1 cellular context compared by ENCODE assay signal in genomic region chr17:41930009-41930832, GRCh38.
TF ChIP-seq lines count a peak whose summit lies in the region.

A gene with protein sequence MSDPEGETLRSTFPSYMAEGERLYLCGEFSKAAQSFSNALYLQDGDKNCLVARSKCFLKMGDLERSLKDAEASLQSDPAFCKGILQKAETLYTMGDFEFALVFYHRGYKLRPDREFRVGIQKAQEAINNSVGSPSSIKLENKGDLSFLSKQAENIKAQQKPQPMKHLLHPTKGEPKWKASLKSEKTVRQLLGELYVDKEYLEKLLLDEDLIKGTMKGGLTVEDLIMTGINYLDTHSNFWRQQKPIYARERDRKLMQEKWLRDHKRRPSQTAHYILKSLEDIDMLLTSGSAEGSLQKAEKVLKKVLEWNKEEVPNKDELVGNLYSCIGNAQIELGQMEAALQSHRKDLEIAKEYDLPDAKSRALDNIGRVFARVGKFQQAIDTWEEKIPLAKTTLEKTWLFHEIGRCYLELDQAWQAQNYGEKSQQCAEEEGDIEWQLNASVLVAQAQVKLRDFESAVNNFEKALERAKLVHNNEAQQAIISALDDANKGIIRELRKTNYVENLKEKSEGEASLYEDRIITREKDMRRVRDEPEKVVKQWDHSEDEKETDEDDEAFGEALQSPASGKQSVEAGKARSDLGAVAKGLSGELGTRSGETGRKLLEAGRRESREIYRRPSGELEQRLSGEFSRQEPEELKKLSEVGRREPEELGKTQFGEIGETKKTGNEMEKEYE (plus strand): TSS chr17:41930617. CDS start chr17:41930724, 107 bp downstream.

TF ChIP-seq in HepG2, 621 proteins besides CTCF, POLR2A, EP300 and RAD21 (continued from another document and continues in another):
- TF ChIP-seq ZBTB39 (CRISPR knock-in tag; IDR thresholded peaks at IDR 0.05), result no peak
- 0 out of 2 replicates have a peak, but pooled peaks have one; percentile 59 for TF ChIP-seq SMAD9 (CRISPR knock-in tag; IDR thresholded peaks at IDR 0.05)
- TF ChIP-seq ARNT2 (CRISPR knock-in tag; IDR thresholded peaks at IDR 0.05; ENCODE audit: low read depth), result peak; percentile 73; the same call in 1 of the 2 replicates
- TF ChIP-seq MIXL1 (CRISPR knock-in tag; IDR thresholded peaks at IDR 0.05), result peak; percentile 87; the same call in 1 of the 2 replicates
- TF ChIP-seq NCOA2 (CRISPR knock-in tag; IDR thresholded peaks at IDR 0.05), result peak; percentile 81
- TF ChIP-seq, protein P1, sequence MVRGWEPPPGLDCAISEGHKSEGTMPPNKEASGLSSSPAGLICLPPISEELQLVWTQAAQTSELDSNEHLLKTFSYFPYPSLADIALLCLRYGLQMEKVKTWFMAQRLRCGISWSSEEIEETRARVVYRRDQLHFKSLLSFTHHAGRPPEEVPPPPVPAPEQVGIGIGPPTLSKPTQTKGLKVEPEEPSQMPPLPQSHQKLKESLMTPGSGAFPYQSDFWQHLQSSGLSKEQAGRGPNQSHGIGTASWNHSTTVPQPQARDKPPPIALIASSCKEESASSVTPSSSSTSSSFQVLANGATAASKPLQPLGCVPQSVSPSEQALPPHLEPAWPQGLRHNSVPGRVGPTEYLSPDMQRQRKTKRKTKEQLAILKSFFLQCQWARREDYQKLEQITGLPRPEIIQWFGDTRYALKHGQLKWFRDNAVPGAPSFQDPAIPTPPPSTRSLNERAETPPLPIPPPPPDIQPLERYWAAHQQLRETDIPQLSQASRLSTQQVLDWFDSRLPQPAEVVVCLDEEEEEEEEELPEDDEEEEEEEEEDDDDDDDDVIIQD (CRISPR knock-in tag; IDR thresholded peaks at IDR 0.05; ENCODE audit: low read depth), result peak; percentile 53; the same call in 1 of the 2 replicates
- TF ChIP-seq PHF5A (CRISPR knock-in tag; IDR thresholded peaks at IDR 0.05; ENCODE audit: low read depth, unreplicated experiment), result peak; percentile 86
- TF ChIP-seq, protein P2, sequence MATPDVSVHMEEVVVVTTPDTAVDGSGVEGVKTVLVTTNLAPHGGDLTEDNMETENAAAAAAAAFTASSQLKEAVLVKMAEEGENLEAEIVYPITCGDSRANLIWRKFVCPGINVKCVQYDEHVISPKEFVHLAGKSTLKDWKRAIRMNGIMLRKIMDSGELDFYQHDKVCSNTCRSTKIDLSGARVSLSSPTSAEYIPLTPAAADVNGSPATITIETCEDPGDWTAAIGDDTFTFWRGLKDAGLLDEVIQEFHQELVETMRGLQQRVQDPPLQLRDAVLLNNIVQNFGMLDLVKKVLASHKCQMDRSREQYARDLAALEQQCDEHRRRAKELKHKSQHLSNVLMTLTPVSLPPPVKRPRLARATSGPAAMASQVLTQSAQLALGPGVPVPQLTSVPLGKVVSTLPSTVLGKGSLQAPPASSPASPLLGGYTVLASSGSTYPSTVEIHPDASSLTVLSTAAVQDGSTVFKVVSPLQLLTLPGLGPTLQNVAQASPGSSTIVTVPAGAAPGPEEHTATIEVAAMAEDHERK (CRISPR knock-in tag; IDR thresholded peaks at IDR 0.05; ENCODE audit: low read depth), result no peak
- TF ChIP-seq, protein P3, sequence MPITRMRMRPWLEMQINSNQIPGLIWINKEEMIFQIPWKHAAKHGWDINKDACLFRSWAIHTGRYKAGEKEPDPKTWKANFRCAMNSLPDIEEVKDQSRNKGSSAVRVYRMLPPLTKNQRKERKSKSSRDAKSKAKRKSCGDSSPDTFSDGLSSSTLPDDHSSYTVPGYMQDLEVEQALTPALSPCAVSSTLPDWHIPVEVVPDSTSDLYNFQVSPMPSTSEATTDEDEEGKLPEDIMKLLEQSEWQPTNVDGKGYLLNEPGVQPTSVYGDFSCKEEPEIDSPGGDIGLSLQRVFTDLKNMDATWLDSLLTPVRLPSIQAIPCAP (CRISPR knock-in tag; IDR thresholded peaks at IDR 0.05; ENCODE audit: low read depth), result 0 out of 2 replicates have a peak, but pooled peaks have one; percentile 68
- no peak for TF ChIP-seq CENPX (CRISPR knock-in tag; IDR thresholded peaks at IDR 0.05)
- peak; percentile 83 for TF ChIP-seq ZFP90 (CRISPR knock-in tag; IDR thresholded peaks at IDR 0.05; ENCODE audit: borderline replicate concordance)
- no peak; the same call in 1 of the 2 replicates for TF ChIP-seq MYNN (CRISPR knock-in tag; IDR thresholded peaks at IDR 0.05; ENCODE audit: low read depth)
- TF ChIP-seq CHCHD3 (CRISPR knock-in tag; IDR thresholded peaks at IDR 0.05), result no peak
- no peak for TF ChIP-seq SIX1 (CRISPR knock-in tag; IDR thresholded peaks at IDR 0.05; ENCODE audit: borderline replicate concordance)
- peak; percentile 96 for TF ChIP-seq YEATS4 (CRISPR knock-in tag; IDR thresholded peaks at IDR 0.05; ENCODE audit: borderline replicate concordance)
- TF ChIP-seq BRCA1 (CRISPR knock-in tag; IDR thresholded peaks at IDR 0.05), result no peak; the same call in 1 of the 2 replicates
- TF ChIP-seq AGO2 (optimal IDR thresholded peaks at IDR 0.05; ENCODE audit: low read depth, low read length), result no peak
- TF ChIP-seq ATF5 (CRISPR knock-in tag; IDR thresholded peaks at IDR 0.05; ENCODE audit: low read depth), result no peak
- no peak for TF ChIP-seq RBM22 (optimal IDR thresholded peaks at IDR 0.05; ENCODE audit: low read length)
- peak; percentile 80 for TF ChIP-seq ZFX (CRISPR knock-in tag; IDR thresholded peaks at IDR 0.05; ENCODE audit: low read depth)
- peak; percentile 63; the same call in 1 of the 2 replicates for TF ChIP-seq ZNF121 (CRISPR knock-in tag; IDR thresholded peaks at IDR 0.05)
- TF ChIP-seq MED8 (CRISPR knock-in tag; IDR thresholded peaks at IDR 0.05; ENCODE audit: insufficient replicate concordance), result peak; percentile 77
- TF ChIP-seq CCAR2 (optimal IDR thresholded peaks at IDR 0.05; ENCODE audit: low read depth, low read length), result no peak
- TF ChIP-seq ZNF251 (CRISPR knock-in tag; IDR thresholded peaks at IDR 0.05), result no peak
- no peak for TF ChIP-seq SOX13 (IDR thresholded peaks at IDR 0.05)
- no peak; a peak in 1 of 4 replicates for TF ChIP-seq SOX13 (CRISPR knock-in tag; conservative IDR thresholded peaks at IDR 0.05 in 1 of 2, IDR thresholded peaks at IDR 0.05 in 1 of 2)
- peak; percentile 91 for TF ChIP-seq POLR2G (IDR thresholded peaks at IDR 0.05; ENCODE audit: low read depth, low read length)
- TF ChIP-seq ZNF143 (CRISPR knock-in tag; IDR thresholded peaks at IDR 0.05), result peak; percentile 71
- TF ChIP-seq SRSF4 (IDR thresholded peaks at IDR 0.05; ENCODE audit: low read depth, low read length, poor library complexity, severe bottlenecking), result no peak
- peak; percentile 91 for TF ChIP-seq CEBPG (CRISPR knock-in tag; IDR thresholded peaks at IDR 0.05)
- peak; percentile 89 for TF ChIP-seq FOXO1 (CRISPR knock-in tag; IDR thresholded peaks at IDR 0.05)
- TF ChIP-seq ZNF33B (CRISPR knock-in tag; IDR thresholded peaks at IDR 0.05), result peak; percentile 84; the same call in 1 of the 2 replicates
- TF ChIP-seq SMARCE1 (IDR thresholded peaks at IDR 0.05; ENCODE audit: borderline replicate concordance), result no peak
- no peak for TF ChIP-seq ZBTB14 (CRISPR knock-in tag; IDR thresholded peaks at IDR 0.05)
- peak; percentile 90; the same call in 1 of the 2 replicates for TF ChIP-seq KMT2A (CRISPR knock-in tag; IDR thresholded peaks at IDR 0.05)
- no peak for TF ChIP-seq PRDM4 (CRISPR knock-in tag; IDR thresholded peaks at IDR 0.05; ENCODE audit: borderline replicate concordance)
- peak; percentile 86; the same call in 1 of the 2 replicates for TF ChIP-seq ZNF749 (CRISPR knock-in tag; IDR thresholded peaks at IDR 0.05; ENCODE audit: borderline replicate concordance)
- TF ChIP-seq PHF20 (CRISPR knock-in tag; IDR thresholded peaks at IDR 0.05), result peak; percentile 87
- no peak; the same call in 1 of the 2 replicates for TF ChIP-seq ZXDC (CRISPR knock-in tag; IDR thresholded peaks at IDR 0.05)
- TF ChIP-seq ZNF446 (CRISPR knock-in tag; IDR thresholded peaks at IDR 0.05), result 0 out of 2 replicates have a peak, but pooled peaks have one; percentile 59
- TF ChIP-seq ZNF292 (CRISPR knock-in tag; IDR thresholded peaks at IDR 0.05; ENCODE audit: borderline replicate concordance, low read depth), result peak; percentile 94
- TF ChIP-seq NFIB (CRISPR knock-in tag; IDR thresholded peaks at IDR 0.05; ENCODE audit: borderline replicate concordance), result no peak
- no peak for TF ChIP-seq ZNF775 (CRISPR knock-in tag; IDR thresholded peaks at IDR 0.05; ENCODE audit: borderline replicate concordance)
- peak; percentile 73 for TF ChIP-seq STAG1 (CRISPR knock-in tag; IDR thresholded peaks at IDR 0.05)
- no peak for TF ChIP-seq PREB (CRISPR knock-in tag; IDR thresholded peaks at IDR 0.05)
- TF ChIP-seq ZNF530 (CRISPR knock-in tag; IDR thresholded peaks at IDR 0.05; ENCODE audit: low read depth), result no peak
- TF ChIP-seq, protein P4, sequence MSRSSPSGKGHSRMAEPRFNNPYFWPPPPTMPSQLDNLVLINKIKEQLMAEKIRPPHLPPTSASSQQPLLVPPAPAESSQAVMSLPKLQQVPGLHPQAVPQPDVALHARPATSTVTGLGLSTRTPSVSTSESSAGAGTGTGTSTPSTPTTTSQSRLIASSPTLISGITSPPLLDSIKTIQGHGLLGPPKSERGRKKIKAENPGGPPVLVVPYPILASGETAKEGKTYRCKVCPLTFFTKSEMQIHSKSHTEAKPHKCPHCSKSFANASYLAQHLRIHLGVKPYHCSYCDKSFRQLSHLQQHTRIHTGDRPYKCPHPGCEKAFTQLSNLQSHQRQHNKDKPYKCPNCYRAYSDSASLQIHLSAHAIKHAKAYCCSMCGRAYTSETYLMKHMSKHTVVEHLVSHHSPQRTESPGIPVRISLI (CRISPR knock-in tag; IDR thresholded peaks at IDR 0.05; ENCODE audit: borderline replicate concordance), result peak; percentile 59; the same call in 1 of the 2 replicates
